In genomic region chr3:171569571-171570132, GRCh38 we compare ENCODE assay signal across 1 cellular context.
TF ChIP-seq lines count a peak whose summit lies in the region.

No MANE protein-coding gene starts in this region.

TF ChIP-seq in K562, 482 proteins besides CTCF, POLR2A, EP300 and RAD21 (continued from another document):
- TF ChIP-seq TFAM (CRISPR knock-in tag; conservative IDR thresholded peaks at IDR 0.05) (no peak), MYBL2 (IDR thresholded peaks at IDR 0.05; ENCODE audit: low read depth) (peak; percentile 30; the same call in 1 of the 2 replicates), MYBL2 (CRISPR knock-in tag; IDR thresholded peaks at IDR 0.05; ENCODE audit: borderline replicate concordance) (no peak), ETS2 (tag; IDR thresholded peaks at IDR 0.05; ENCODE audit: borderline replicate concordance, poor library complexity, severe bottlenecking) (no peak), PBX2 (CRISPR knock-in tag; IDR thresholded peaks at IDR 0.05; ENCODE audit: low read depth) (no peak), PBX2 (tag; conservative IDR thresholded peaks at IDR 0.05; ENCODE audit: low read depth) (no peak), GTF2E2 (tag; IDR thresholded peaks at IDR 0.05) (no peak), DLX4 (CRISPR knock-in tag; IDR thresholded peaks at IDR 0.05) (no peak)
